In genomic region chr4:89157488-89158024, GRCh38 we compare ENCODE assay signal across 1 cellular context.
TF ChIP-seq lines count a peak whose summit lies in the region.

No MANE protein-coding gene starts in this region.

TF ChIP-seq in GM12878, 131 proteins besides CTCF, POLR2A, EP300 and RAD21:
- TF ChIP-seq USF1 (IDR thresholded peaks at IDR 0.05; ENCODE audit: borderline replicate concordance, extremely low read length, insufficient read depth, low read depth, low read length) (no peak), ZNF592 (IDR thresholded peaks at IDR 0.05) (no peak)
